21 cellular contexts compared by ENCODE assay signal in the genomic region with DNA sequence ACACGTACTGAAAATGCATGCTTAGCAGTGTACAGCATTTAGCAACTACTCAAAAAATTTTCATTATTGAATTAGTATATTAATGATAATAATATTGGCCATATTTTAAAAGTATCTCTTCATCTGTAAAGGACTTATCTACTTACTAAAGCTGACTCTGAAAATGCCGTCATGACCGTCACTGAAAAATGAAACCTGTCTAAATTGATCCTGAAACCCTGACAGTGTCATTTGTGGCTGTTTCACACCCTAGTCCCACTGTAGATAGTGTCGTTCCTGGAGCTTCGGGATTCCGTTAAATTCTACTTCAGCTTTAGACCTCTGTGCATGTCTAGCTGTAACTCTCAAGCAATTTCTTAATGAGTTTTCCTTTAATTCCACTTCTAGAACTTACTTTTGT. TPM values are rescaled to one million over a fixed set of nuclear protein-coding genes. Genes with fewer than 3 reads are reported as not detected.
DNase-seq lines count a peak whose midpoint lies in the region; ATAC-seq and TF ChIP-seq lines count a peak whose summit lies in the region.
"Had no signal": no experiment of that assay in that cellular context is flagged by ENCODE, and none has a peak within 500 bp of the region (broad histone marks: within the 10 kb centered on the region; RNA-seq: fewer than 3 reads in every experiment).

No MANE protein-coding gene starts in this region.

- H3K27ac ChIP-seq in KMS-11 (no peak overlapping the region), tibial nerve (no peak overlapping the region)
- H3K27ac ChIP-seq: hepatocyte, SJSA1 had no signal

- TF ChIP-seq POLR2A in tibial nerve (IDR thresholded peaks at IDR 0.05): no peak

- no peak overlapping the region for H3K4me3 Mint-ChIP-seq in endothelial cell (ENCODE audit: unreplicated experiment)
- H3K4me3 Mint-ChIP-seq: activated naive CD8-positive, alpha-beta T cell treated with anti-CD3 and anti-CD28 coated beads, Interleukin-2, amount 10 ng/mL, durations not matched to agents 7 days and 5 days; activated T-cell treated with anti-CD3 and anti-CD28 coated beads, Interleukin-2, amount 50 U/mL, for 4 hours had no signal

- H3K4me2 ChIP-seq in KMS-11: peak overlapping the region; percentile 23
- H3K4me2 ChIP-seq: hepatocyte had no signal

- WGBS in tibial nerve, 2 donors: 85 to 88% methylated on average over 6 of the region's 6 CpGs

- no peaks in the 10 kb centered on the region for H4K20me1 ChIP-seq in KMS-11 (ENCODE audit: insufficient read depth)

- ATAC-seq in GM18511 (IDR thresholded peaks at IDR 0.05; ENCODE audit: unreplicated experiment) (peak; percentile 55), GM19455 (IDR thresholded peaks at IDR 0.05; ENCODE audit: unreplicated experiment) (peak; percentile 65), HG02798 (IDR thresholded peaks at IDR 0.05; ENCODE audit: poor library complexity, unreplicated experiment) (peak; percentile 75)
- no peak for ATAC-seq in activated CD4-positive, CD25-positive, alpha-beta regulatory T cell treated with anti-CD3 and anti-CD28 coated beads, Interleukin-2, amount 50 U/mL, for 24 hours
- ATAC-seq: right cardiac atrium had no signal

- no peak overlapping the region for H3K27ac Mint-ChIP-seq in endothelial cell (ENCODE audit: unreplicated experiment)
- H3K27ac Mint-ChIP-seq: activated naive CD8-positive, alpha-beta T cell treated with anti-CD3 and anti-CD28 coated beads, Interleukin-2, amount 10 ng/mL, durations not matched to agents 7 days and 5 days had no signal

- no peak overlapping the region for H3K9ac ChIP-seq in KMS-11

- no peak for TF ChIP-seq EP300 in tibial nerve (IDR thresholded peaks at IDR 0.05)

- no peaks in the 10 kb centered on the region for H3K36me3 ChIP-seq in KMS-11 (ENCODE audit: insufficient read depth)
- no peaks in the 10 kb centered on the region for H3K36me3 ChIP-seq in tibial nerve
- H3K36me3 ChIP-seq: SJSA1 had no signal

- H3K79me2 ChIP-seq in KMS-11 (ENCODE audit: insufficient read depth, low read depth): no peaks in the 10 kb centered on the region
- H3K79me2 ChIP-seq: hepatocyte had no signal

- no peak overlapping the region for H2AFZ ChIP-seq in KMS-11 (ENCODE audit: low read depth)
- H2AFZ ChIP-seq: hepatocyte had no signal

- H3K9me3 ChIP-seq in tibial nerve: no peaks in the 10 kb centered on the region
- H3K9me3 ChIP-seq: SJSA1 had no signal

- no peaks in the 10 kb centered on the region for H3K27me3 Mint-ChIP-seq in endothelial cell (ENCODE audit: unreplicated experiment)
- H3K27me3 Mint-ChIP-seq: activated naive CD8-positive, alpha-beta T cell treated with anti-CD3 and anti-CD28 coated beads, Interleukin-2, amount 10 ng/mL, durations not matched to agents 7 days and 5 days had no signal

- no peaks in the 10 kb centered on the region for H3K36me3 Mint-ChIP-seq in endothelial cell (ENCODE audit: low read depth, unreplicated experiment)
- H3K36me3 Mint-ChIP-seq: activated naive CD8-positive, alpha-beta T cell treated with anti-CD3 and anti-CD28 coated beads, Interleukin-2, amount 10 ng/mL, durations not matched to agents 7 days and 5 days had no signal

- H3K4me1 ChIP-seq in KMS-11 (ENCODE audit: low read depth, poor library complexity, severe bottlenecking) (peaks cover 23% of the 10 kb centered on the region), tibial nerve (peaks cover 0 to 11% (median 3%) of the 10 kb centered on the region in 4 donors)
- H3K4me1 ChIP-seq: SJSA1 had no signal

- H3K27me3 ChIP-seq in KMS-11 (ENCODE audit: insufficient read depth, low read depth) (no peaks in the 10 kb centered on the region), tibial nerve (no peaks in the 10 kb centered on the region)
- H3K27me3 ChIP-seq: hepatocyte, SJSA1 had no signal

- H3K4me3 ChIP-seq in KMS-11 (IDR thresholded peaks at IDR 0.05; ENCODE audit: insufficient read depth, low read depth, low read length): no peak overlapping the region
- H3K4me3 ChIP-seq in tibial nerve: no peak overlapping the region
- H3K4me3 ChIP-seq: hepatocyte, SJSA1 had no signal

- H3K4me1 Mint-ChIP-seq in endothelial cell (ENCODE audit: unreplicated experiment): peaks cover 13% of the 10 kb centered on the region

- TF ChIP-seq CTCF in KMS-11 (conservative IDR thresholded peaks at IDR 0.05; ENCODE audit: low read depth, low read length) (no peak), tibial nerve (IDR thresholded peaks at IDR 0.05) (no peak), endothelial cell (IDR thresholded peaks at IDR 0.05; ENCODE audit: unreplicated experiment) (no peak)

- H3K9me3 Mint-ChIP-seq in endothelial cell (ENCODE audit: unreplicated experiment): no peaks in the 10 kb centered on the region
- H3K9me3 Mint-ChIP-seq: activated naive CD8-positive, alpha-beta T cell treated with anti-CD3 and anti-CD28 coated beads, Interleukin-2, amount 10 ng/mL, durations not matched to agents 7 days and 5 days; activated T-cell treated with anti-CD3 and anti-CD28 coated beads, Interleukin-2, amount 50 U/mL, for 4 hours had no signal

- DNase-seq in tibial nerve (ENCODE audit: low spot score in 2 of 2) (no peak), endothelial cell (ENCODE audit: low spot score) (no peak), Kasumi-1 (lab: John Stamatoyannopoulos, UW) (no peak)
- DNase-seq: activated CD4-positive, alpha-beta T cell treated with anti-CD3 and anti-CD28 coated beads for 4 hours; activated naive CD8-positive, alpha-beta T cell treated with anti-CD3 and anti-CD28 coated beads, Interleukin-2, amount 10 ng/mL, durations not matched to agents 7 days and 5 days; activated T-cell treated with anti-CD3 and anti-CD28 coated beads, Interleukin-2, amount 50 U/mL, for 4 hours; EL; KG1; mesendoderm; NCI-H1417 treated with DMSO at 0.1 percent for 48 hours; NCI-H446; right cardiac atrium; stimulated activated CD4-positive, alpha-beta T cell treated with anti-CD3 and anti-CD28 coated beads, Interleukin-1b, Interleukin-23, amount 100 ng/mL, for 48 hours; T1000 had no signal

RNA-seq across cellular contexts. Expression of a gene that starts 35.8 kb away (rescaled TPM):
- total RNA-seq in tibial nerve: 1 to 10 TPM; 1.5 to 7.5 (median 3.3) TPM
- 37.5 TPM for total RNA-seq in endothelial cell (ENCODE audit: unreplicated experiment)

Comparison
In these comparisons a context has a peak if more than half of its experiments do, and no peak if none do; other contexts are left out.
1. ATAC-seq: peak in GM18511 (single experiment), GM19455 (single experiment) and HG02798 (single experiment); none in activated CD4-positive, CD25-positive, alpha-beta regulatory T cell treated with anti-CD3 and anti-CD28 coated beads, Interleukin-2, amount 50 U/mL, for 24 hours (0 of 2).